In the genomic region with DNA sequence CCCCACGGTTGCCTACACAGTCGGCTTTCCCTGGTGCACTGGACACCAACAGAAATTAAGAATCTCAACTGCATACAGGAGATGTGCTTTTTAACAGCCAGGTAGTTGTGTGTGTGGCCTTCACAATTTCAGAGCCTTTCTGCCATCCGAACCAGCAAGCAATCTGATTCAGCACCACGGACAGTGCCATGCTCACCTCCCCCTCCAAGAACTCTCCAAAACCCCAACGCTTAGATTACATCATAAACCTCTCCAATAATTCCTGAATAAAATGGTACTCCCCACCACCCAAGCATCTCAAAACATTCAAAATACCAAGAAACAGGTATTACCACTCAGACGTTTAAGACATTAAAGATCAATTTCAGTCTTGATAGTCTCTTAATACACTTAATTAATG, we compare ENCODE assay signal across 8 cellular contexts. TPM values are rescaled to one million over a fixed set of nuclear protein-coding genes. Genes with fewer than 3 reads are reported as not detected.
DNase-seq lines count a peak whose midpoint lies in the region; ATAC-seq and TF ChIP-seq lines count a peak whose summit lies in the region.

No MANE protein-coding gene starts in this region.

- H3K27ac Mint-ChIP-seq in activated CD4-positive, alpha-beta T cell treated with anti-CD3 and anti-CD28 coated beads, Interleukin-2, amount 10 ng/mL, durations not matched to agents 24 days and 14 days: no peak overlapping the region

- TF ChIP-seq CTCF in GM13976 (IDR thresholded peaks at IDR 0.05; ENCODE audit: borderline replicate concordance, control extremely low read depth, extremely low read depth, insufficient read depth, missing control alignments): no peak

- no peaks in the 10 kb centered on the region for H3K9me3 Mint-ChIP-seq in activated CD4-positive, alpha-beta T cell treated with anti-CD3 and anti-CD28 coated beads, Interleukin-2, amount 10 ng/mL, durations not matched to agents 24 days and 14 days

- intact Hi-C loops in activated CD4-positive, alpha-beta T cell treated with anti-CD3 and anti-CD28 coated beads, Interleukin-2, amount 10 ng/mL, durations not matched to agents 24 days and 14 days (cut with micrococcal nuclease): loop anchor here (10.0 kb wide), 1 partner anchor 203 kb away; no protein-coding TSS in a partner anchor

- in situ Hi-C loops in G401 (cut with HindIII; ENCODE audit: low sequenced_read_pairs): no loop called here
- in situ Hi-C loops in GM13976 (cut with MboI; ENCODE audit: low sequenced_read_pairs, unreplicated experiment): no loop called here

- TF ChIP-seq RAD21 in Ishikawa (IDR thresholded peaks at IDR 0.05; ENCODE audit: low read depth): no peak

- peaks cover 28% of the 10 kb centered on the region for H3K36me3 Mint-ChIP-seq in activated CD4-positive, alpha-beta T cell treated with anti-CD3 and anti-CD28 coated beads, Interleukin-2, amount 10 ng/mL, durations not matched to agents 24 days and 14 days (ENCODE audit: low read depth)

- no peaks in the 10 kb centered on the region for H3K27me3 Mint-ChIP-seq in activated CD4-positive, alpha-beta T cell treated with anti-CD3 and anti-CD28 coated beads, Interleukin-2, amount 10 ng/mL, durations not matched to agents 24 days and 14 days

- no peak for ATAC-seq in GM21529 (IDR thresholded peaks at IDR 0.05; ENCODE audit: unreplicated experiment)

- TF ChIP-seq EP300 in Ishikawa (IDR thresholded peaks at IDR 0.05; ENCODE audit: borderline replicate concordance): no peak

- peak; percentile 83 for DNase-seq in activated CD4-positive, alpha-beta T cell treated with anti-CD3 and anti-CD28 coated beads, Interleukin-2, amount 10 ng/mL, durations not matched to agents 24 days and 14 days
- DNase-seq in fibroblast of gingiva (ENCODE audit: low read depth) (peak; percentile 21), retina (peak; percentile 50), G401 (ENCODE audit: low spot score) (no peak), GM13976 (ENCODE audit: low spot score) (no peak), GF-D8 (lab: John Stamatoyannopoulos, UW) (no peak)

- H3K4me1 Mint-ChIP-seq in activated CD4-positive, alpha-beta T cell treated with anti-CD3 and anti-CD28 coated beads, Interleukin-2, amount 10 ng/mL, durations not matched to agents 24 days and 14 days: peaks cover 35% of the 10 kb centered on the region

- no peak overlapping the region for H3K4me3 Mint-ChIP-seq in activated CD4-positive, alpha-beta T cell treated with anti-CD3 and anti-CD28 coated beads, Interleukin-2, amount 10 ng/mL, durations not matched to agents 24 days and 14 days

TF ChIP-seq in Ishikawa, 13 proteins besides CTCF, POLR2A, EP300 and RAD21:
- TF ChIP-seq, protein P1, sequence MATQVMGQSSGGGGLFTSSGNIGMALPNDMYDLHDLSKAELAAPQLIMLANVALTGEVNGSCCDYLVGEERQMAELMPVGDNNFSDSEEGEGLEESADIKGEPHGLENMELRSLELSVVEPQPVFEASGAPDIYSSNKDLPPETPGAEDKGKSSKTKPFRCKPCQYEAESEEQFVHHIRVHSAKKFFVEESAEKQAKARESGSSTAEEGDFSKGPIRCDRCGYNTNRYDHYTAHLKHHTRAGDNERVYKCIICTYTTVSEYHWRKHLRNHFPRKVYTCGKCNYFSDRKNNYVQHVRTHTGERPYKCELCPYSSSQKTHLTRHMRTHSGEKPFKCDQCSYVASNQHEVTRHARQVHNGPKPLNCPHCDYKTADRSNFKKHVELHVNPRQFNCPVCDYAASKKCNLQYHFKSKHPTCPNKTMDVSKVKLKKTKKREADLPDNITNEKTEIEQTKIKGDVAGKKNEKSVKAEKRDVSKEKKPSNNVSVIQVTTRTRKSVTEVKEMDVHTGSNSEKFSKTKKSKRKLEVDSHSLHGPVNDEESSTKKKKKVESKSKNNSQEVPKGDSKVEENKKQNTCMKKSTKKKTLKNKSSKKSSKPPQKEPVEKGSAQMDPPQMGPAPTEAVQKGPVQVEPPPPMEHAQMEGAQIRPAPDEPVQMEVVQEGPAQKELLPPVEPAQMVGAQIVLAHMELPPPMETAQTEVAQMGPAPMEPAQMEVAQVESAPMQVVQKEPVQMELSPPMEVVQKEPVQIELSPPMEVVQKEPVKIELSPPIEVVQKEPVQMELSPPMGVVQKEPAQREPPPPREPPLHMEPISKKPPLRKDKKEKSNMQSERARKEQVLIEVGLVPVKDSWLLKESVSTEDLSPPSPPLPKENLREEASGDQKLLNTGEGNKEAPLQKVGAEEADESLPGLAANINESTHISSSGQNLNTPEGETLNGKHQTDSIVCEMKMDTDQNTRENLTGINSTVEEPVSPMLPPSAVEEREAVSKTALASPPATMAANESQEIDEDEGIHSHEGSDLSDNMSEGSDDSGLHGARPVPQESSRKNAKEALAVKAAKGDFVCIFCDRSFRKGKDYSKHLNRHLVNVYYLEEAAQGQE (IDR thresholded peaks at IDR 0.05; ENCODE audit: low read depth): peak; percentile 97
- TF ChIP-seq, protein P2, sequence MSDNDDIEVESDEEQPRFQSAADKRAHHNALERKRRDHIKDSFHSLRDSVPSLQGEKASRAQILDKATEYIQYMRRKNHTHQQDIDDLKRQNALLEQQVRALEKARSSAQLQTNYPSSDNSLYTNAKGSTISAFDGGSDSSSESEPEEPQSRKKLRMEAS (IDR thresholded peaks at IDR 0.05): 0 out of 2 replicates have a peak, but pooled peaks have one; percentile 38
- no peak for TF ChIP-seq TCF12 (IDR thresholded peaks at IDR 0.05; ENCODE audit: low read depth)
- no peak for TF ChIP-seq YY1 (IDR thresholded peaks at IDR 0.05; ENCODE audit: low read depth)
- TF ChIP-seq TAF1 (IDR thresholded peaks at IDR 0.05; ENCODE audit: low read depth): no peak
- TF ChIP-seq TEAD4 (IDR thresholded peaks at IDR 0.05): peak; percentile 42
- TF ChIP-seq CREB1 (IDR thresholded peaks at IDR 0.05; ENCODE audit: low read depth): no peak
- TF ChIP-seq, protein P3, sequence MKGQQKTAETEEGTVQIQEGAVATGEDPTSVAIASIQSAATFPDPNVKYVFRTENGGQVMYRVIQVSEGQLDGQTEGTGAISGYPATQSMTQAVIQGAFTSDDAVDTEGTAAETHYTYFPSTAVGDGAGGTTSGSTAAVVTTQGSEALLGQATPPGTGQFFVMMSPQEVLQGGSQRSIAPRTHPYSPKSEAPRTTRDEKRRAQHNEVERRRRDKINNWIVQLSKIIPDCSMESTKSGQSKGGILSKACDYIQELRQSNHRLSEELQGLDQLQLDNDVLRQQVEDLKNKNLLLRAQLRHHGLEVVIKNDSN (IDR thresholded peaks at IDR 0.05): no peak
- no peak for TF ChIP-seq ZBTB7A (IDR thresholded peaks at IDR 0.05; ENCODE audit: low read depth)
- no peak for TF ChIP-seq NFIC (IDR thresholded peaks at IDR 0.05)
- TF ChIP-seq CEBPB (IDR thresholded peaks at IDR 0.05): peak; percentile 58; the same call in 1 of the 2 replicates
- TF ChIP-seq EGR1 (IDR thresholded peaks at IDR 0.05): no peak
- TF ChIP-seq FOXM1 (IDR thresholded peaks at IDR 0.05; ENCODE audit: borderline replicate concordance, low read depth): no peak

RNA-seq across cellular contexts. Expression of a gene that starts 31.8 kb away (rescaled TPM):
- total RNA-seq in activated CD4-positive, alpha-beta T cell treated with anti-CD3 and anti-CD28 coated beads, Interleukin-2, amount 10 ng/mL, durations not matched to agents 24 days and 14 days: 180 and 186 TPM in 2 replicates
- total RNA-seq in G401 (2014; rRNA removed; shearing (Covaris generic)): 20.3 and 29.2 TPM in 2 replicates

RNA-seq across cellular contexts. Expression of a gene that starts 49.7 kb away (rescaled TPM):
- total RNA-seq in activated CD4-positive, alpha-beta T cell treated with anti-CD3 and anti-CD28 coated beads, Interleukin-2, amount 10 ng/mL, durations not matched to agents 24 days and 14 days: not detected in 2 replicates
- total RNA-seq in G401 (2014; rRNA removed; shearing (Covaris generic)): not detected in 2 replicates

Comparison
In these comparisons a context has a peak if more than half of its experiments do, and no peak if none do; other contexts are left out.
1. DNase-seq: peak in activated CD4-positive, alpha-beta T cell treated with anti-CD3 and anti-CD28 coated beads, Interleukin-2, amount 10 ng/mL, durations not matched to agents 24 days and 14 days (single experiment), fibroblast of gingiva (single experiment) and retina (single experiment); none in G401 (single experiment), GM13976 (single experiment) and GF-D8 (single experiment).